In the genomic region with DNA sequence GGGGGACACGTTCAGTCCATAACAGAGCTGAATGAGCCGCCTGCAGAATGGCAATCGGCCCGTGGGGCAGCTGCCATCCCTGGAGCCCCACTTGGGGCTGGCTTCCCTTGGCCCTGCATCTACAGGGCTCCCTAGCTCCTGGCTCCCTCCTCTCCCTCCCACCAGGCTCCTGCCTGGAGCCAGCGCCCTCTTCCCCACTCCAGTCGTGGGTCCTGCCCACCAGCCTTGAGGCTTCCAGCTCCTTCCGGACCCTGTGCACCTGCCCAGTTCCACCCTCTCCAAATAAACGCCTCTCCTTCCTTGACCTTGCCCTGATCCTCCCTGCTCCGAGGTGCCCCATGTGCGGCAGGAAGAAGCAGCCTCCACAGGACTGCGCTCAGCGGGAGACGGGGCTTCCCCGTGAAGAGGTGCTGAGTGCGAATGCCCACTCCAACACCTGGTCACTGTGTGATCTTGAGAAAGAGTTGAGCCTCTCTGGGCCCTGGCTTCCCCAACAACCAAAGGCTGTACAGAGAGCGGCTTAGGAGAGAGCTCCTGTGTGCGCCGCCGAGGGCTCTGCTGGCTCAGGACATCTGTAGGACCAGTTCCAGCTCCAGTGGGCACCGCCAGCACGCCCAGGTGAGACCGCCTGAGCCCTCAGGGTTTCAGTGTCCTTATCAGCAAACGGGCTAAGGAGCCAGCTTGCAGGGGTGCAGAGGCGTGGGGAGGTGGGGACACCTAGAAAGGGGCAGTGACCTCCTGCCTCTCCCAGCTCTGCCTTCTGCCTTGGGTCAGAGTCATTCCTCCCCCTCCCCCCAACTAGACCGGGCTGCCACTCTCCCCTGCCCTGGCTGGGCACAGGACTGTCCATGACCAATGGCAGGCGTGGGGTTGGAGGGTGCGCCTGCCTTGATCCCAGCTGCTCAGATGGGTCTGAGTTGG, we compare ENCODE assay signal across 10 cellular contexts. TPM values are rescaled to one million over a fixed set of nuclear protein-coding genes. Genes with fewer than 3 reads are reported as not detected.
DNase-seq lines count a peak whose midpoint lies in the region; ATAC-seq and TF ChIP-seq lines count a peak whose summit lies in the region.
"Had no signal": no experiment of that assay in that cellular context is flagged by ENCODE, and none has a peak within 500 bp of the region (broad histone marks: within the 10 kb centered on the region; RNA-seq: fewer than 3 reads in every experiment).

No MANE protein-coding gene starts in this region.

- ATAC-seq in mucosa of descending colon, result peak; percentile 43
- ATAC-seq in thoracic aorta (ENCODE audit: insufficient number of reproducible peaks, low FRiP score, low read depth), result no peak
- no peak for ATAC-seq in HG03108 (IDR thresholded peaks at IDR 0.05; ENCODE audit: unreplicated experiment)

- no peaks in the 10 kb centered on the region for H3K9me3 ChIP-seq in mucosa of descending colon
- H3K9me3 ChIP-seq in thoracic aorta, result no peaks in the 10 kb centered on the region

- H3K4me1 Mint-ChIP-seq in T-helper 1 cell treated with Interleukin-12 subunit alpha and Interleukin-12 subunit beta and Interleukin-4 antibody, amounts not matched to agents 30 μg/mL and 1 μg/mL, for 36 hours (ENCODE audit: low read depth), result peaks cover 44% of the 10 kb centered on the region
- peaks cover 63% of the 10 kb centered on the region for H3K4me1 Mint-ChIP-seq in brain

- DNase-seq in T-helper 1 cell, result no peak
- DNase-seq in mucosa of descending colon, result peak in 2 of 3 donors; percentile 52 to 73
- DNase-seq in thoracic aorta (ENCODE audit: low spot score), result no peak
- no peak for DNase-seq in T-helper 9 cell
- no peak for DNase-seq in NOMO-1 treated with dmso at 0.1 percent for 144 hours (lab: John Stamatoyannopoulos, UW; ENCODE audit: unreplicated experiment)
- DNase-seq: 8988T, NCI-H526 had no signal

- H3K27me3 Mint-ChIP-seq in T-helper 1 cell treated with Interleukin-12 subunit alpha and Interleukin-12 subunit beta and Interleukin-4 antibody, amounts not matched to agents 30 μg/mL and 1 μg/mL, for 36 hours (ENCODE audit: low read depth), result no peaks in the 10 kb centered on the region
- H3K27me3 Mint-ChIP-seq in brain, result peaks cover 4% of the 10 kb centered on the region

- H3K27ac Mint-ChIP-seq in T-helper 1 cell treated with Interleukin-12 subunit alpha and Interleukin-12 subunit beta and Interleukin-4 antibody, amounts not matched to agents 30 μg/mL and 1 μg/mL, for 36 hours, result peak overlapping the region; percentile 55
- H3K27ac Mint-ChIP-seq in brain, result peak overlapping the region; percentile 38 to 98 (median 90)

- H3K4me3 ChIP-seq in mucosa of descending colon (no peak overlapping the region), thoracic aorta (no peak overlapping the region)

- H3K4me3 Mint-ChIP-seq in T-helper 1 cell treated with Interleukin-12 subunit alpha and Interleukin-12 subunit beta and Interleukin-4 antibody, amounts not matched to agents 30 μg/mL and 1 μg/mL, for 36 hours, result no peak overlapping the region
- peak overlapping the region in 3 of 5 experiments; percentile 20 to 46 (median 45) for H3K4me3 Mint-ChIP-seq in brain

- H3K36me3 Mint-ChIP-seq in T-helper 1 cell treated with Interleukin-12 subunit alpha and Interleukin-12 subunit beta and Interleukin-4 antibody, amounts not matched to agents 30 μg/mL and 1 μg/mL, for 36 hours (ENCODE audit: low read depth), result peaks cover 2% of the 10 kb centered on the region
- H3K36me3 Mint-ChIP-seq in brain, result no peaks in the 10 kb centered on the region

- H3K9me3 Mint-ChIP-seq in T-helper 1 cell treated with Interleukin-12 subunit alpha and Interleukin-12 subunit beta and Interleukin-4 antibody, amounts not matched to agents 30 μg/mL and 1 μg/mL, for 36 hours, result no peaks in the 10 kb centered on the region
- peaks cover 0 to 5% (median 0%) of the 10 kb centered on the region in 5 experiments for H3K9me3 Mint-ChIP-seq in brain

- intact Hi-C loops in mucosa of descending colon (cut with DNase I, micrococcal nuclease), result loop anchor here in 1 of 2 donors (10.0 kb wide), 1 partner anchor 124 kb away; no protein-coding TSS in a partner anchor

- H3K4me1 ChIP-seq in mucosa of descending colon (ENCODE audit: low read depth) (peaks cover 22% of the 10 kb centered on the region), thoracic aorta (ENCODE audit: control insufficient read depth in 1 of 2, low read depth in 2 of 2) (peaks cover 26 to 60% of the 10 kb centered on the region in 2 donors)

- TF ChIP-seq CTCF in brain (conservative IDR thresholded peaks at IDR 0.05) (no peak), mucosa of descending colon (IDR thresholded peaks at IDR 0.05) (no peak), thoracic aorta (IDR thresholded peaks at IDR 0.05) (no peak)

- H3K27ac ChIP-seq in thoracic aorta, result peak overlapping the region; percentile 89 to 96

- H3K36me3 ChIP-seq in mucosa of descending colon (ENCODE audit: low read depth) (no peaks in the 10 kb centered on the region), thoracic aorta (no peaks in the 10 kb centered on the region)

- no peaks in the 10 kb centered on the region for H3K27me3 ChIP-seq in thoracic aorta (replicated peaks; ENCODE audit: insufficient read depth)

RNA-seq across cellular contexts. Expression of gene C9orf50, which starts 12.1 kb away (rescaled TPM):
- polyA plus RNA-seq in brain (ENCODE audit: insufficient read depth, low read depth, low replicate concordance), result 3.5 TPM
- total RNA-seq in mucosa of descending colon, result not detected
- total RNA-seq in thoracic aorta, result not detected

RNA-seq across cellular contexts. Expression of gene NTMT1, which starts 17.1 kb away (rescaled TPM):
- polyA plus RNA-seq in brain (ENCODE audit: insufficient read depth, low read depth, low replicate concordance), result 118 TPM
- total RNA-seq in mucosa of descending colon (10 to 100 TPM; 22.0 to 32.0 (median 26.2) TPM), thoracic aorta (10 to 100 TPM; 16.9 to 27.2 TPM)

RNA-seq across cellular contexts. Expression of gene ASB6, which starts 33.1 kb away (rescaled TPM):
- 29.1 TPM for polyA plus RNA-seq in brain (ENCODE audit: insufficient read depth, low read depth, low replicate concordance)
- 10 to 100 TPM; 16.1 to 21.3 (median 17.5) TPM for total RNA-seq in mucosa of descending colon
- total RNA-seq in thoracic aorta, result 10 to 100 TPM; 23.0 to 31.0 TPM

RNA-seq across cellular contexts. Expression of gene PRRX2, which starts 56.6 kb away (rescaled TPM):
- 0.51 TPM for polyA plus RNA-seq in brain (ENCODE audit: insufficient read depth, low read depth, low replicate concordance)
- total RNA-seq in mucosa of descending colon, result 1 to 10 TPM in 1 of 3 donors, under 1 TPM in 2; 0.38 to 1.6 (median 0.89) TPM
- total RNA-seq in thoracic aorta, result 10 to 100 TPM; 42.0 to 66.1 TPM

Comparison
In these comparisons a context has a peak if more than half of its experiments do, and no peak if none do; other contexts are left out.
1. DNase-seq: peak in mucosa of descending colon (2 of 3); none in T-helper 1 cell (0 of 5), thoracic aorta (single experiment), T-helper 9 cell (single experiment) and NOMO-1 treated with dmso at 0.1 percent for 144 hours (single experiment).